22 cellular contexts compared by ENCODE assay signal in genomic region chr6:157455028-157455714, GRCh38.
DNase-seq lines count a peak whose midpoint lies in the region; ATAC-seq and TF ChIP-seq lines count a peak whose summit lies in the region.
"Had no signal": no experiment of that assay in that cellular context is flagged by ENCODE, and none has a peak within 500 bp of the region (broad histone marks: within the 10 kb centered on the region; RNA-seq: fewer than 3 reads in every experiment).

No MANE protein-coding gene starts in this region.

- no peak for TF ChIP-seq CTCF in activated B cell treated with CpG ODN at 0.5 μM for 24 hours (IDR thresholded peaks at IDR 0.05)
- TF ChIP-seq CTCF in stomach (IDR thresholded peaks at IDR 0.05), result no peak

- no peak overlapping the region for H3K4me3 ChIP-seq in subcutaneous abdominal adipose tissue (ENCODE audit: low read depth in 1 of 5, low read length in 5 of 5)
- no peak overlapping the region for H3K4me3 ChIP-seq in stomach
- H3K4me3 ChIP-seq: prostate gland had no signal

- POLR2A ChIA-PET in activated B cell treated with CpG ODN at 0.5 μM for 24 hours (lab: Charles Lee), result interaction anchor here (1.1 to 1.9 kb wide), 3 partner anchors 10 to 102 kb away, joined by 3 to 14 read pairs (median 3); no protein-coding TSS in a partner anchor

- ATAC-seq in activated B cell treated with CpG ODN at 0.5 μM for 24 hours (ENCODE audit: low read depth) (no peak), naive B cell (ENCODE audit: low read depth in 2 of 2) (no peak)
- ATAC-seq: activated CD8-positive, alpha-beta memory T cell treated with anti-CD3 and anti-CD28 coated beads, Interleukin-2, amount 10 ng/mL, durations not matched to agents 7 days and 5 days had no signal

- CTCF ChIA-PET in activated B cell treated with CpG ODN at 0.5 μM for 24 hours (lab: Charles Lee), result no interaction called here

- H3K36me3 Mint-ChIP-seq in activated B cell treated with CpG ODN at 0.5 μM for 24 hours (ENCODE audit: low read depth) (peaks cover 1% of the 10 kb centered on the region), naive B cell (peaks cover 5 to 8% of the 10 kb centered on the region in 2 donors)

- H3K9me3 Mint-ChIP-seq in activated B cell treated with CpG ODN at 0.5 μM for 24 hours (no peaks in the 10 kb centered on the region), naive B cell (no peaks in the 10 kb centered on the region)

- H3K9me3 ChIP-seq in subcutaneous abdominal adipose tissue (ENCODE audit: control insufficient read depth in 5 of 5, low read length in 5 of 5) (peaks cover 0 to 3% (median 0%) of the 10 kb centered on the region in 5 donors), stomach (no peaks in the 10 kb centered on the region)
- H3K9me3 ChIP-seq: breast epithelium, prostate gland had no signal

- H3K4me3 Mint-ChIP-seq in activated B cell treated with CpG ODN at 0.5 μM for 24 hours (no peak overlapping the region), naive B cell (peak overlapping the region in 1 of 8 donors; percentile 18)
- H3K4me3 Mint-ChIP-seq: activated CD8-positive, alpha-beta memory T cell treated with anti-CD3 and anti-CD28 coated beads, Interleukin-2, amount 10 ng/mL, durations not matched to agents 7 days and 5 days had no signal

- no peak for TF ChIP-seq EP300 in stomach (IDR thresholded peaks at IDR 0.05)

- H3K27ac Mint-ChIP-seq in activated B cell treated with CpG ODN at 0.5 μM for 24 hours, result peak overlapping the region; percentile 83
- peak overlapping the region in 4 of 6 donors; percentile 17 to 89 (median 73) for H3K27ac Mint-ChIP-seq in naive B cell
- H3K27ac Mint-ChIP-seq: activated CD8-positive, alpha-beta memory T cell treated with anti-CD3 and anti-CD28 coated beads, Interleukin-2, amount 10 ng/mL, durations not matched to agents 7 days and 5 days had no signal

- peaks cover 44% of the 10 kb centered on the region for H3K4me1 Mint-ChIP-seq in activated B cell treated with CpG ODN at 0.5 μM for 24 hours
- peaks cover 22 to 56% (median 22%) of the 10 kb centered on the region in 3 donors for H3K4me1 Mint-ChIP-seq in naive B cell

- H3K4me1 ChIP-seq in subcutaneous abdominal adipose tissue (ENCODE audit: control insufficient read depth in 5 of 5, insufficient read depth in 5 of 5, low read length in 5 of 5) (peaks cover 0 to 16% (median 3%) of the 10 kb centered on the region in 5 donors), stomach (peaks cover 0 to 4% (median 0%) of the 10 kb centered on the region in 4 donors)
- H3K4me1 ChIP-seq: breast epithelium had no signal

- no peak for TF ChIP-seq POLR2A in stomach (IDR thresholded peaks at IDR 0.05)

- H3K27me3 Mint-ChIP-seq in activated B cell treated with CpG ODN at 0.5 μM for 24 hours, result no peaks in the 10 kb centered on the region
- no peaks in the 10 kb centered on the region for H3K27me3 Mint-ChIP-seq in naive B cell
- H3K27me3 Mint-ChIP-seq: activated CD8-positive, alpha-beta memory T cell treated with anti-CD3 and anti-CD28 coated beads, Interleukin-2, amount 10 ng/mL, durations not matched to agents 7 days and 5 days had no signal

- H3K27me3 ChIP-seq in subcutaneous abdominal adipose tissue (ENCODE audit: control insufficient read depth in 5 of 5, insufficient read depth in 4 of 5, low read length in 5 of 5) (peaks cover 0 to 4% (median 0%) of the 10 kb centered on the region in 5 donors), stomach (no peaks in the 10 kb centered on the region)
- H3K27me3 ChIP-seq: breast epithelium, tibial nerve had no signal

- WGBS in stomach, 5 donors, result 87 to 97% (median 91%) methylated on average over 14 of the region's 14 CpGs

- H3K27ac ChIP-seq in cingulate gyrus (ENCODE audit: low read depth, low read length) (peak overlapping the region; percentile 92), subcutaneous abdominal adipose tissue (ENCODE audit: low read depth, low read length) (peak overlapping the region; percentile 8), stomach (no peak overlapping the region)

- intact Hi-C loops in activated B cell treated with CpG ODN at 0.5 μM for 24 hours (cut with micrococcal nuclease), result no loop called here
- intact Hi-C loops in stomach (cut with DNase I; ENCODE audit: low total_unique reads), result no loop called here

- H3K9ac ChIP-seq in subcutaneous abdominal adipose tissue (ENCODE audit: low read length in 5 of 5), result no peak overlapping the region

- H3K36me3 ChIP-seq in subcutaneous abdominal adipose tissue (ENCODE audit: control insufficient read depth in 5 of 5, insufficient read depth in 5 of 5, low read length in 5 of 5) (no peaks in the 10 kb centered on the region), stomach (no peaks in the 10 kb centered on the region)
- H3K36me3 ChIP-seq: breast epithelium, prostate gland, tibial nerve had no signal

- DNase-seq in activated B cell treated with CpG ODN at 0.5 μM for 24 hours, result no peak
- no peak for DNase-seq in naive B cell
- no peak for DNase-seq in ureter (ENCODE audit: low spot score)
- DNase-seq in stomach, result no peak
- DNase-seq in H4 (ENCODE audit: low spot score), result no peak
- DNase-seq: activated CD4-positive, alpha-beta T cell treated with anti-CD3 and anti-CD28 coated beads for 1 hour; activated CD8-positive, alpha-beta memory T cell treated with anti-CD3 and anti-CD28 coated beads, Interleukin-2, amount 10 ng/mL, durations not matched to agents 7 days and 5 days; activated effector memory CD4-positive, alpha-beta T cell treated with Interleukin-2 at 50 U/mL for 16 hours; DND-41; Kasumi-1; left ventricle myocardium superior; NCI-H1105; NCI-H2081 treated with DMSO at 0.1 percent for 48 hours; NCI-H510A; RPMI8226; stimulated activated CD4-positive, alpha-beta T cell treated with anti-CD3 and anti-CD28 coated beads, Interleukin-4, amount 100 ng/mL, for 24 hours; T-helper 9 cell had no signal

Comparison
In these comparisons a context has a peak if more than half of its experiments do, and no peak if none do; other contexts are left out.
1. H3K27ac ChIP-seq: peak in cingulate gyrus (single experiment) and subcutaneous abdominal adipose tissue (single experiment); none in stomach (0 of 5).